19 cellular contexts compared by ENCODE assay signal in the genomic region with DNA sequence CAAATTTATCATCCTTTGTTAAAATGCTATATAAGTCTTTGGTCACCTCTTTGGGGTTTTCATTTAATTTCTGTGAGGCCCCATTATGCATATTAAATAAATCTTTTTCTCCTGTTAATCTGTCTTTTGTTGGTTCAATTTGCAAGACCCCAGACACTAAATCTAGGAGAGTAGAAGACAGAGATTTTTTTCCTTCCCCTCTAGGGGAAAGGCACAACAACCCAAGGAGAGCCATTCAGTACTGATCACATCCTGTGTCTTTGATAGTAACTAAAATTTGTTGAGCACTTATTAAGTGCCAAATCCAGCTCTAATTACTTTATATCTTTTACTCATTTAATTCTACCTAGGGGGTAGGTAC.
A peak's percentile ranks its signal among the peaks of the same experiment; 100 is the strongest.
DNase-seq lines count a peak whose midpoint lies in the region; ATAC-seq and TF ChIP-seq lines count a peak whose summit lies in the region.
"Had no signal": no experiment of that assay in that cellular context is flagged by ENCODE, and none has a peak within 500 bp of the region (broad histone marks: within the 10 kb centered on the region; RNA-seq: fewer than 3 reads in every experiment).

No MANE protein-coding gene starts in this region.

- intact Hi-C loops in left ventricle myocardium inferior (cut with micrococcal nuclease), result no loop called here
- intact Hi-C loops in cardiac septum (cut with DNase I), result no loop called here

- no peak for ATAC-seq in HG03095 (IDR thresholded peaks at IDR 0.05; ENCODE audit: unreplicated experiment)
- no peak for ATAC-seq in HG02970 (IDR thresholded peaks at IDR 0.05; ENCODE audit: low FRiP score, unreplicated experiment)
- ATAC-seq: activated naive CD8-positive, alpha-beta T cell treated with anti-CD3 and anti-CD28 coated beads, Interleukin-2, amount 50 U/mL, for 24 hours had no signal

- no peaks in the 10 kb centered on the region for H3K36me3 Mint-ChIP-seq in mesothelial cell of epicardium

- H3K27ac ChIP-seq in left ventricle myocardium inferior (replicated peaks), result peak overlapping the region; percentile 79
- peak overlapping the region; percentile 35 for H3K27ac ChIP-seq in substantia nigra (ENCODE audit: low read depth, low read length, poor library complexity, severe bottlenecking)
- H3K27ac ChIP-seq: SJSA1 had no signal

- no peaks in the 10 kb centered on the region for H3K9me3 Mint-ChIP-seq in mesothelial cell of epicardium
- H3K9me3 Mint-ChIP-seq: activated naive CD8-positive, alpha-beta T cell treated with anti-CD3 and anti-CD28 coated beads, Interleukin-2, amount 50 U/mL, for 24 hours had no signal

- H3K4me3 ChIP-seq in left ventricle myocardium inferior, result no peak overlapping the region
- H3K4me3 ChIP-seq: Peyer's patch, SJSA1 had no signal

- peak overlapping the region; percentile 93 for H3K27ac Mint-ChIP-seq in mesothelial cell of epicardium
- H3K27ac Mint-ChIP-seq: activated naive CD8-positive, alpha-beta T cell treated with anti-CD3 and anti-CD28 coated beads, Interleukin-2, amount 50 U/mL, for 24 hours had no signal

- H3K27me3 Mint-ChIP-seq in mesothelial cell of epicardium (ENCODE audit: low read depth), result no peaks in the 10 kb centered on the region
- H3K27me3 Mint-ChIP-seq: activated naive CD8-positive, alpha-beta T cell treated with anti-CD3 and anti-CD28 coated beads, Interleukin-2, amount 50 U/mL, for 24 hours had no signal

- H3K4me1 Mint-ChIP-seq in mesothelial cell of epicardium, result peaks cover 59% of the 10 kb centered on the region
- H3K4me1 Mint-ChIP-seq: activated naive CD8-positive, alpha-beta T cell treated with anti-CD3 and anti-CD28 coated beads, Interleukin-2, amount 50 U/mL, for 24 hours had no signal

- DNase-seq in left ventricle myocardium inferior (no peak), cardiac septum (ENCODE audit: low spot score) (no peak), mesothelial cell of epicardium (ENCODE audit: low spot score in 2 of 2, unreplicated experiment in 2 of 2) (no peak), substantia nigra (lab: John Stamatoyannopoulos, UW) (no peak), cortex of kidney (lab: John Stamatoyannopoulos, UW) (no peak), mucosa of gallbladder (ENCODE audit: low spot score) (no peak)
- DNase-seq: 8988T; activated CD8-positive, alpha-beta memory T cell treated with anti-CD3 and anti-CD28 coated beads, Interleukin-2, amount 50 U/mL, for 4 hours; activated effector memory CD4-positive, alpha-beta T cell treated with Interleukin-2 at 50 U/mL for 16 hours; activated naive CD8-positive, alpha-beta T cell treated with anti-CD3 and anti-CD28 coated beads, Interleukin-2, amount 50 U/mL, for 24 hours; AML-193; NCI-H1105; Peyer's patch; retina; stimulated activated CD4-positive, alpha-beta T cell treated with anti-CD3 and anti-CD28 coated beads, Interleukin-12 subunit alpha, Interleukin-12 subunit beta, amount 100 ng/mL, for 4 hours; T-helper 2 cell had no signal

- TF ChIP-seq CTCF in left ventricle myocardium inferior (IDR thresholded peaks at IDR 0.05; ENCODE audit: borderline replicate concordance) (no peak), mesothelial cell of epicardium (IDR thresholded peaks at IDR 0.05; ENCODE audit: unreplicated experiment) (no peak)

- H3K4me1 ChIP-seq in left ventricle myocardium inferior, result peaks cover 46% of the 10 kb centered on the region

- H3K36me3 ChIP-seq in left ventricle myocardium inferior, result no peaks in the 10 kb centered on the region
- H3K36me3 ChIP-seq: Peyer's patch, SJSA1 had no signal

- H3K4me3 Mint-ChIP-seq in mesothelial cell of epicardium, result peak overlapping the region; percentile 7
- H3K4me3 Mint-ChIP-seq: activated naive CD8-positive, alpha-beta T cell treated with anti-CD3 and anti-CD28 coated beads, Interleukin-2, amount 50 U/mL, for 24 hours had no signal

- H3K9me3 ChIP-seq in left ventricle myocardium inferior (replicated peaks), result no peaks in the 10 kb centered on the region
- H3K9me3 ChIP-seq: Peyer's patch, SJSA1 had no signal

- no peaks in the 10 kb centered on the region for H3K27me3 ChIP-seq in left ventricle myocardium inferior (ENCODE audit: low read depth)
- H3K27me3 ChIP-seq: Peyer's patch, SJSA1 had no signal
